ENCODE assay signal across 11 cellular contexts in genomic region chr11:68468217-68468828, GRCh38. TPM values are rescaled to one million over a fixed set of nuclear protein-coding genes. Genes with fewer than 3 reads are reported as not detected.
DNase-seq lines count a peak whose midpoint lies in the region; ATAC-seq and TF ChIP-seq lines count a peak whose summit lies in the region.
"Had no signal": no experiment of that assay in that cellular context is flagged by ENCODE, and none has a peak within 500 bp of the region (broad histone marks: within the 10 kb centered on the region; RNA-seq: fewer than 3 reads in every experiment).

No MANE protein-coding gene starts in this region.

- no peaks in the 10 kb centered on the region for H3K36me3 ChIP-seq in ovary

- 46 to 56% (median 54%) methylated on average over 3 of the region's 3 CpGs for whole genome bisulfite sequencing in ovary, 3 donors

- TF ChIP-seq EP300 in ovary (IDR thresholded peaks at IDR 0.05): no peak

- no peak overlapping the region for H3K4me3 ChIP-seq in ovary
- H3K4me3 ChIP-seq: coronary artery had no signal

- H3K27me3 Mint-ChIP-seq in activated naive CD4-positive, alpha-beta T cell treated with anti-CD3 and anti-CD28 coated beads, Interleukin-2, amount 50 U/mL, for 24 hours: no peaks in the 10 kb centered on the region
- peaks cover 3% of the 10 kb centered on the region for H3K27me3 Mint-ChIP-seq in brain
- H3K27me3 Mint-ChIP-seq in stimulated activated naive B cell treated with anti-CD40 and anti-IgM and Interleukin-4, amounts not matched to agents 10 μg/mL and 1 μg/mL and 100 μg/mL, for 72 hours: no peaks in the 10 kb centered on the region

- peaks cover 96% of the 10 kb centered on the region for H3K4me1 Mint-ChIP-seq in activated naive CD4-positive, alpha-beta T cell treated with anti-CD3 and anti-CD28 coated beads, Interleukin-2, amount 50 U/mL, for 24 hours
- peaks cover 79% of the 10 kb centered on the region for H3K4me1 Mint-ChIP-seq in brain
- H3K4me1 Mint-ChIP-seq in stimulated activated naive B cell treated with anti-CD40 and anti-IgM and Interleukin-4, amounts not matched to agents 10 μg/mL and 1 μg/mL and 100 μg/mL, for 72 hours: peaks cover 66 to 96% of the 10 kb centered on the region in 2 donors

- peaks cover 46% of the 10 kb centered on the region for H3K4me1 ChIP-seq in ovary (ENCODE audit: insufficient read depth)

- peak; percentile 28 to 42 for ATAC-seq in stimulated activated naive B cell treated with anti-CD40 and anti-IgM and Interleukin-4, amounts not matched to agents 10 μg/mL and 1 μg/mL and 100 μg/mL, for 72 hours (replicated peaks)
- ATAC-seq in GM21381 (IDR thresholded peaks at IDR 0.05; ENCODE audit: unreplicated experiment): no peak

- TF ChIP-seq CTCF in brain (conservative IDR thresholded peaks at IDR 0.05) (no peak), ovary (IDR thresholded peaks at IDR 0.05) (no peak)

- intact Hi-C loops in ovary (cut with DNase I): loop anchor here in 1 of 4 donors (10.0 kb wide), 1 partner anchor 46 kb away; no protein-coding TSS in a partner anchor

- no peaks in the 10 kb centered on the region for H3K9me3 Mint-ChIP-seq in activated naive CD4-positive, alpha-beta T cell treated with anti-CD3 and anti-CD28 coated beads, Interleukin-2, amount 50 U/mL, for 24 hours
- peaks cover 10 to 32% (median 24%) of the 10 kb centered on the region in 5 experiments for H3K9me3 Mint-ChIP-seq in brain
- H3K9me3 Mint-ChIP-seq in stimulated activated naive B cell treated with anti-CD40 and anti-IgM and Interleukin-4, amounts not matched to agents 10 μg/mL and 1 μg/mL and 100 μg/mL, for 72 hours: no peaks in the 10 kb centered on the region

- H3K4me3 Mint-ChIP-seq in activated naive CD4-positive, alpha-beta T cell treated with anti-CD3 and anti-CD28 coated beads, Interleukin-2, amount 50 U/mL, for 24 hours: peak overlapping the region; percentile 73
- peak overlapping the region in 2 of 5 experiments; percentile 34 to 36 for H3K4me3 Mint-ChIP-seq in brain
- H3K4me3 Mint-ChIP-seq in stimulated activated naive B cell treated with anti-CD40 and anti-IgM and Interleukin-4, amounts not matched to agents 10 μg/mL and 1 μg/mL and 100 μg/mL, for 72 hours: peak overlapping the region in 1 of 2 donors; percentile 7

- H3K27ac Mint-ChIP-seq in activated naive CD4-positive, alpha-beta T cell treated with anti-CD3 and anti-CD28 coated beads, Interleukin-2, amount 50 U/mL, for 24 hours: peak overlapping the region; percentile 20
- peak overlapping the region in 3 of 5 experiments; percentile 25 to 75 (median 29) for H3K27ac Mint-ChIP-seq in brain
- H3K27ac Mint-ChIP-seq in stimulated activated naive B cell treated with anti-CD40 and anti-IgM and Interleukin-4, amounts not matched to agents 10 μg/mL and 1 μg/mL and 100 μg/mL, for 72 hours: peak overlapping the region; percentile 72

- no peak for DNase-seq in activated naive CD4-positive, alpha-beta T cell treated with anti-CD3 and anti-CD28 coated beads, Interleukin-2, amount 50 U/mL, for 16 hours
- DNase-seq in NCI-H69 (lab: John Stamatoyannopoulos, UW) (peak; percentile 43), ecto neural progenitor cell (ENCODE audit: low spot score) (no peak), ovary (no peak)
- DNase-seq in stimulated activated naive B cell treated with anti-CD40 and anti-IgM and Interleukin-4, amounts not matched to agents 10 μg/mL and 1 μg/mL and 100 μg/mL, for 72 hours: no peak
- DNase-seq: GF-D8, NCI-H1930 had no signal

- no peak for TF ChIP-seq POLR2A in ovary (IDR thresholded peaks at IDR 0.05)

- no peaks in the 10 kb centered on the region for H3K27me3 ChIP-seq in ovary

- no peaks in the 10 kb centered on the region for H3K9me3 ChIP-seq in ovary

- no peak overlapping the region for H3K27ac ChIP-seq in ovary
- H3K27ac ChIP-seq: coronary artery had no signal

- H3K36me3 Mint-ChIP-seq in activated naive CD4-positive, alpha-beta T cell treated with anti-CD3 and anti-CD28 coated beads, Interleukin-2, amount 50 U/mL, for 24 hours: peaks cover 10% of the 10 kb centered on the region
- peaks cover 91% of the 10 kb centered on the region for H3K36me3 Mint-ChIP-seq in brain
- H3K36me3 Mint-ChIP-seq in stimulated activated naive B cell treated with anti-CD40 and anti-IgM and Interleukin-4, amounts not matched to agents 10 μg/mL and 1 μg/mL and 100 μg/mL, for 72 hours: peaks cover 28 to 39% of the 10 kb centered on the region in 2 donors

RNA-seq across cellular contexts. Expression of gene PPP6R3, which starts 7.8 kb away (rescaled TPM):
- polyA plus RNA-seq in brain (ENCODE audit: insufficient read depth, low read depth, low replicate concordance): 18.3 TPM
- 100 to 1,000 TPM in 6 of 7 donors, 10 to 100 TPM in 1; 98.4 to 122 (median 114) TPM for total RNA-seq in ovary
- 10 to 100 TPM; 36.4 to 47.7 TPM for polyA plus RNA-seq in ovary

Comparison
In these comparisons a context has a peak if more than half of its experiments do, and no peak if none do; other contexts are left out.
1. H3K27ac Mint-ChIP-seq: peak in every context shown above with its lines; median percentile 72 in stimulated activated naive B cell treated with anti-CD40 and anti-IgM and Interleukin-4, amounts not matched to agents 10 μg/mL and 1 μg/mL and 100 μg/mL, for 72 hours; 29 in brain; 20 in activated naive CD4-positive, alpha-beta T cell treated with anti-CD3 and anti-CD28 coated beads, Interleukin-2, amount 50 U/mL, for 24 hours.